In the genomic region with DNA sequence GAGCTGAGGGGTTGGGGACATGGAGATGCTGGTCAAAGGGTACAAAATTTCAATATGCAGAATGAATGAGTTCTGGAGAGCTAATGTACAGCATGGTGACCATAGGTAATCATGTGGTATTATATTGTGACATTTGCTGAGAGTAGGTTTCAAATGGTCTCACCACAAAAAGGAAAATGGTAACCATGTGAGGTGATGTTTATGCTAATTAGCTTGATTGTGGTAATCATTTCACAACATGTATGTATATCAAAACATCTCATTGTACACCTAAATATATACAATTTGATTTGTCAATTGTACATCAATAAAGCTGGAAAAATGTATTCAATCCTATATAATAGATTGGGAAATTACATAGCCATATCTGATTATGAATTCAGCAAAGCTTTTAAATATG, we compare ENCODE assay signal across 16 cellular contexts. TPM values are rescaled to one million over a fixed set of nuclear protein-coding genes. Genes with fewer than 3 reads are reported as not detected.
A peak's percentile ranks its signal among the peaks of the same experiment; 100 is the strongest.
DNase-seq lines count a peak whose midpoint lies in the region; ATAC-seq and TF ChIP-seq lines count a peak whose summit lies in the region.
"Had no signal": no experiment of that assay in that cellular context is flagged by ENCODE, and none has a peak within 500 bp of the region (broad histone marks: within the 10 kb centered on the region; RNA-seq: fewer than 3 reads in every experiment).

No MANE protein-coding gene starts in this region.

- H3K27ac ChIP-seq in skeletal muscle tissue (ENCODE audit: low read depth, low read length), result peak overlapping the region; percentile 7
- H3K27ac ChIP-seq: 22Rv1, GM23248, SJSA1 had no signal

- H3K9ac ChIP-seq in skeletal muscle tissue (ENCODE audit: low read depth in 1 of 3, low read length in 3 of 3), result no peak overlapping the region
- H3K9ac ChIP-seq: GM23248 had no signal

- no peak for TF ChIP-seq POLR2A in NB4 (IDR thresholded peaks at IDR 0.05; ENCODE audit: extremely low read depth, insufficient read length)

- H3K9me3 Mint-ChIP-seq in T-helper 2 cell treated with Interferon-gamma antibody and Interleukin-4, amounts not matched to agents 5 μg/mL and 100 μg/mL, for 36 hours, result peaks cover 5% of the 10 kb centered on the region
- H3K9me3 Mint-ChIP-seq: CD4-positive, CD25-positive, alpha-beta regulatory T cell had no signal

- no peaks in the 10 kb centered on the region for H3K36me3 ChIP-seq in skeletal muscle tissue (ENCODE audit: control insufficient read depth in 3 of 3, insufficient read depth in 3 of 3, low read length in 3 of 3)
- H3K36me3 ChIP-seq: SJSA1 had no signal

- H3K4me1 ChIP-seq in skeletal muscle tissue (ENCODE audit: control insufficient read depth in 3 of 3, insufficient read depth in 3 of 3, low read length in 3 of 3), result no peaks in the 10 kb centered on the region
- H3K4me1 ChIP-seq: Caco-2 had no signal

- H3K9me3 ChIP-seq in skeletal muscle tissue (ENCODE audit: control insufficient read depth in 3 of 3, low read length in 3 of 3), result no peaks in the 10 kb centered on the region
- H3K9me3 ChIP-seq: Caco-2, SJSA1 had no signal

- H3K4me3 ChIP-seq in NB4 (ENCODE audit: low read depth, low read length) (no peak overlapping the region), skeletal muscle tissue (ENCODE audit: low read length in 3 of 3) (no peak overlapping the region)
- H3K4me3 ChIP-seq: GM23248, SJSA1 had no signal

- H3K4me1 Mint-ChIP-seq in T-helper 2 cell treated with Interferon-gamma antibody and Interleukin-4, amounts not matched to agents 5 μg/mL and 100 μg/mL, for 36 hours (ENCODE audit: low read depth), result peaks cover 37% of the 10 kb centered on the region
- H3K4me1 Mint-ChIP-seq: CD4-positive, CD25-positive, alpha-beta regulatory T cell had no signal

- peak; percentile 47 for DNase-seq in NCI-H748 (lab: John Stamatoyannopoulos, UW; ENCODE audit: unreplicated experiment)
- no peak for DNase-seq in NCI-H748 treated with DMSO at 0.1 percent for 48 hours (lab: John Stamatoyannopoulos, UW)
- DNase-seq in NB4 (ENCODE audit: low read depth), result peak; percentile 52
- DNase-seq in T-helper 2 cell treated with Interferon-gamma antibody and Interleukin-4, amounts not matched to agents 5 μg/mL and 100 μg/mL, for 36 hours (ENCODE audit: low spot score), result no peak
- no peak for DNase-seq in cerebellum (ENCODE audit: low spot score)
- DNase-seq: Caco-2; CD4-positive, CD25-positive, alpha-beta regulatory T cell; GM23248; HCEC 1CT; NCI-H446; NCI-H526 treated with DMSO at 0.1 percent for 48 hours had no signal

- peaks cover 0 to 4% (median 3%) of the 10 kb centered on the region in 3 donors for H3K27me3 ChIP-seq in skeletal muscle tissue (ENCODE audit: control insufficient read depth in 3 of 3, insufficient read depth in 3 of 3, low read length in 3 of 3)
- H3K27me3 ChIP-seq: SJSA1 had no signal

- H3K36me3 Mint-ChIP-seq in T-helper 2 cell treated with Interferon-gamma antibody and Interleukin-4, amounts not matched to agents 5 μg/mL and 100 μg/mL, for 36 hours (ENCODE audit: low read depth), result no peaks in the 10 kb centered on the region
- H3K36me3 Mint-ChIP-seq: CD4-positive, CD25-positive, alpha-beta regulatory T cell had no signal

- TF ChIP-seq CTCF in NB4 (IDR thresholded peaks at IDR 0.05; ENCODE audit: low read depth, low read length), result no peak

- no peaks in the 10 kb centered on the region for H3K27me3 Mint-ChIP-seq in T-helper 2 cell treated with Interferon-gamma antibody and Interleukin-4, amounts not matched to agents 5 μg/mL and 100 μg/mL, for 36 hours (ENCODE audit: low read depth)

- no peak overlapping the region for H3K27ac Mint-ChIP-seq in T-helper 2 cell treated with Interferon-gamma antibody and Interleukin-4, amounts not matched to agents 5 μg/mL and 100 μg/mL, for 36 hours
- H3K27ac Mint-ChIP-seq: CD4-positive, CD25-positive, alpha-beta regulatory T cell had no signal

- H3K4me3 Mint-ChIP-seq in T-helper 2 cell treated with Interferon-gamma antibody and Interleukin-4, amounts not matched to agents 5 μg/mL and 100 μg/mL, for 36 hours, result peak overlapping the region; percentile 48
- H3K4me3 Mint-ChIP-seq: CD4-positive, CD25-positive, alpha-beta regulatory T cell had no signal

- no peak for ATAC-seq in HG02885 (IDR thresholded peaks at IDR 0.05; ENCODE audit: poor library complexity, unreplicated experiment)
- ATAC-seq in GM21423 (IDR thresholded peaks at IDR 0.05; ENCODE audit: unreplicated experiment), result no peak

RNA-seq across cellular contexts. Expression of gene TMEM14A, which starts 29.5 kb away (rescaled TPM):
- total RNA-seq in skeletal muscle tissue (7.3 TPM), cerebellum (44.6 TPM)

Comparison
In these comparisons a context has a peak if more than half of its experiments do, and no peak if none do; other contexts are left out.
1. DNase-seq: peak in NCI-H748 (single experiment) and NB4 (single experiment); none in NCI-H748 treated with DMSO at 0.1 percent for 48 hours (single experiment), T-helper 2 cell treated with Interferon-gamma antibody and Interleukin-4, amounts not matched to agents 5 μg/mL and 100 μg/mL, for 36 hours (single experiment) and cerebellum (single experiment).